ENCODE assay signal across 11 cellular contexts in the genomic region with DNA sequence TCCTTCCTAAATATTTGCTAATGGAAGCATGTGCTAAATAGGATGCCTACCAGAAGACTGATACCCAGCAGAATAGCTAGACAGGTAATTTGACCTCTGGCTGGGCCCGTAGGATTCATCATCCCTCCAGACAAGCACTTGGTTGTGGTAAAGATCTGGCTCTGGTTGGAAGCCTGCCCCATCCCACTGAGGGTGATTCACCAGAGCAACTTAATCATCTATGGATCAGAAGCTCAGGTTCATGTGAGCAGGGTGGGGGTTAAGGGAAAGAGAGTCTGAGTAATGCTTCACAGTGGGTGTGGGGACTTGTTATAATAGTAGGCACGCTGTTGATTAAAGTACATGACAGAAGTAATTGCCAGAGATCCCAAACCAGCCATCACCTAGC. TPM values are rescaled to one million over a fixed set of nuclear protein-coding genes. Genes with fewer than 3 reads are reported as not detected.
"Had no signal": no experiment of that assay in that cellular context is flagged by ENCODE, and none has a peak within 500 bp of the region (broad histone marks: within the 10 kb centered on the region; RNA-seq: fewer than 3 reads in every experiment).

No MANE protein-coding gene starts in this region.

RNA-seq across cellular contexts. Expression of gene FAM72A, which starts 26.5 kb away (rescaled TPM):
- total RNA-seq: bronchial epithelial cell had no signal

RNA-seq across cellular contexts. Expression of gene AVPR1B, which starts 58.9 kb away (rescaled TPM):
- total RNA-seq: activated CD8-positive, alpha-beta memory T cell treated with anti-CD3 and anti-CD28 coated beads, Interleukin-2, amount 10 ng/mL, durations not matched to agents 7 days and 5 days; activated naive CD8-positive, alpha-beta T cell treated with anti-CD3 and anti-CD28 coated beads, Interleukin-2, amount 10 ng/mL, durations not matched to agents 7 days and 5 days; ascending aorta; bronchial epithelial cell; cerebellum; fibroblast of lung; frontal cortex; heart right ventricle; lung microvascular endothelial cell; ovary; subcutaneous adipose tissue had no signal
- polyA plus RNA-seq: fibroblast of lung, heart right ventricle, ovary had no signal
